Comparison of ENCODE assay signal across 9 cellular contexts in genomic region chrX:13167444-13168207, GRCh38.
A peak's percentile ranks its signal among the peaks of the same experiment; 100 is the strongest.
DNase-seq lines count a peak whose midpoint lies in the region; ATAC-seq, FAIRE-seq and TF ChIP-seq lines count a peak whose summit lies in the region.
"Had no signal": no experiment of that assay in that cellular context is flagged by ENCODE, and none has a peak within 500 bp of the region (broad histone marks: within the 10 kb centered on the region; RNA-seq: fewer than 3 reads in every experiment).

No MANE protein-coding gene starts in this region.

- peak overlapping the region; percentile 80 for H3K27ac ChIP-seq in OCI-LY1 (ENCODE audit: low read depth, low read length, poor library complexity, severe bottlenecking)
- H3K27ac ChIP-seq in ectodermal cell (ENCODE audit: insufficient read depth, low read depth, low read length, poor library complexity, severe bottlenecking): peak overlapping the region; percentile 67
- H3K27ac ChIP-seq in neutrophil: peak overlapping the region; percentile 75

- H4K20me1 ChIP-seq in OCI-LY1 (ENCODE audit: insufficient read depth, low read length): no peaks in the 10 kb centered on the region

- no peaks in the 10 kb centered on the region for H3K36me3 ChIP-seq in OCI-LY1 (ENCODE audit: insufficient read depth, low read length)
- no peaks in the 10 kb centered on the region for H3K36me3 ChIP-seq in ectodermal cell (ENCODE audit: control insufficient read depth, insufficient read depth, low read length)
- H3K36me3 ChIP-seq in neutrophil: no peaks in the 10 kb centered on the region

- peaks cover 24% of the 10 kb centered on the region for H3K4me1 ChIP-seq in OCI-LY1 (ENCODE audit: insufficient read depth, low read length, severe bottlenecking)
- H3K4me1 ChIP-seq in ectodermal cell (ENCODE audit: control insufficient read depth, insufficient read depth, low read length): no peaks in the 10 kb centered on the region
- H3K4me1 ChIP-seq in neutrophil (ENCODE audit: control insufficient read depth in 1 of 2, insufficient read depth in 1 of 2, low read depth in 1 of 2, low read length in 1 of 2): peaks cover 22% of the 10 kb centered on the region in 2 experiments

- peak overlapping the region; percentile 45; the same call in 1 of the 2 replicates for H3K9ac ChIP-seq in OCI-LY1 (ENCODE audit: low read length)

- H3K9me3 ChIP-seq in OCI-LY1 (ENCODE audit: low read length) (no peaks in the 10 kb centered on the region), ectodermal cell (ENCODE audit: control insufficient read depth, low read length) (no peaks in the 10 kb centered on the region), neutrophil (no peaks in the 10 kb centered on the region)

- TF ChIP-seq CTCF in OCI-LY1 (IDR thresholded peaks at IDR 0.05; ENCODE audit: low read length): no peak
- TF ChIP-seq CTCF in neutrophil (IDR thresholded peaks at IDR 0.05): no peak

- H3K4me3 ChIP-seq in OCI-LY1 (ENCODE audit: low read depth, low read length, poor library complexity, severe bottlenecking) (peak overlapping the region; percentile 20), ectodermal cell (ENCODE audit: insufficient read depth, low read depth, low read length) (no peak overlapping the region), neutrophil (ENCODE audit: low read depth in 1 of 2, low read length in 1 of 2) (peak overlapping the region; percentile 25 to 28)

- H2AFZ ChIP-seq in OCI-LY1 (ENCODE audit: low read length): 0 out of 2 replicates have a peak overlapping the region, but pooled peaks have one; percentile 59

- 92 to 95% methylated on average over 5 to 9 of the region's 9 CpGs for WGBS in ectodermal cell, 2 experiments

- no peaks in the 10 kb centered on the region for H3K27me3 ChIP-seq in OCI-LY1 (ENCODE audit: insufficient read depth, low read length)
- no peaks in the 10 kb centered on the region for H3K27me3 ChIP-seq in ectodermal cell (ENCODE audit: control insufficient read depth, insufficient read depth, low read length, poor library complexity, severe bottlenecking)
- no peaks in the 10 kb centered on the region for H3K27me3 ChIP-seq in neutrophil

- no peaks in the 10 kb centered on the region for H3K9me2 ChIP-seq in OCI-LY1 (ENCODE audit: low read depth, low read length)

- DNase-seq in EH (ENCODE audit: low read depth) (peak; percentile 51), DMS53 treated with DMSO at 0.1 percent for 48 hours (lab: John Stamatoyannopoulos, UW; ENCODE audit: unreplicated experiment) (no peak), frontal cortex (ENCODE audit: low spot score in 2 of 2) (no peak)

- FAIRE-seq in frontal cortex (lab: Jason Lieb, UNC): no peak

- peak overlapping the region; percentile 37 for H3K4me2 ChIP-seq in OCI-LY1 (ENCODE audit: low read length)

- ATAC-seq in HG03159 (IDR thresholded peaks at IDR 0.05; ENCODE audit: unreplicated experiment) (no peak), GM21619 (IDR thresholded peaks at IDR 0.05; ENCODE audit: unreplicated experiment) (no peak)
- ATAC-seq: HCT116 had no signal

- no peaks in the 10 kb centered on the region for H3F3A ChIP-seq in OCI-LY1 (ENCODE audit: insufficient read depth, low read length)

- no peaks in the 10 kb centered on the region for H3K79me2 ChIP-seq in OCI-LY1 (ENCODE audit: insufficient read depth, low read length)
